8 cellular contexts compared by ENCODE assay signal in the genomic region with DNA sequence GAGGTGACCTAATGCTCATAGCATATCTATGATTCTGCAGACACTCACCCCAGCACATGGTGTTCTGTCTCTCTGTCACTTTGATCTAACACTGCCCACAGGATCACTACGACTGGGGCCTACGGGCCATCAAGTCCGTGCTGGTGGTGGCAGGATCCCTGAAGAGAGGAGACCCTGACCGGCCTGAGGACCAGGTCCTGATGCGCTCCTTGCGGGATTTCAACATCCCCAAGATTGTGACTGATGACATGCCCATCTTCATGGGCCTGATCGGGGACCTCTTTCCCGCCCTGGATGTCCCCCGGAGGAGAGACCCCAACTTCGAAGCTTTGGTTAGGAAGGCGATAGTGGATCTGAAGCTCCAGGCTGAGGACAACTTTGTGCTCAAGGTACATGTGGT.
"Had no signal": no experiment of that assay in that cellular context is flagged by ENCODE, and none has a peak within 500 bp of the region (broad histone marks: within the 10 kb centered on the region; RNA-seq: fewer than 3 reads in every experiment).

No MANE protein-coding gene starts in this region.

- H3K27ac Mint-ChIP-seq: GM23338, HFFc6 had no signal

- ATAC-seq: GM23338, HCT116 had no signal

- H3K4me1 Mint-ChIP-seq: GM23338 had no signal

- DNase-seq: GM23248, GOT3, H7, H9, HCEC 1CT, HFFc6 had no signal

- H3K4me3 Mint-ChIP-seq: GM23338, H9, HFFc6 had no signal
